In the genomic region with DNA sequence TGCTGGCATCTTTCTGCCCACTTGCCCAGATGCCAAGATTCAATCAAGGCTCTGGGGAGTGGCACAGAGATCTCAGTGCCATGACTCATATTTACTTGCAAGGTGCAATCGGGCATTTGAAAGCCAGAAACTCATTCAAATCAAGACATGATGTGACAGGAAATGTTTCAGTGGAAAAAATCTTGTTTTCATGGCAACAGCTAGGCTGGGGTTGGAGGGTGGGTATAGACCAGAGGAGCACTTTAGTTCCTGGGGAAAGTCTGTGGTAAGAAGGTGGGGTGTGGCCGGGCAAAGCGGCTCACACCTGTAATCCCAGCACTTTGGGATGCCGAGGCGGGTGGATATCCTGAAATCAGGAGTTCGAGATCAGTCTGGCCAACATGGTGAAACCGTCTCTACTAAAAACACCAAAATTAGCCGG, we compare ENCODE assay signal across 10 cellular contexts. TPM values are rescaled to one million over a fixed set of nuclear protein-coding genes. Genes with fewer than 3 reads are reported as not detected.
A peak's percentile ranks its signal among the peaks of the same experiment; 100 is the strongest.
DNase-seq lines count a peak whose midpoint lies in the region; TF ChIP-seq lines count a peak whose summit lies in the region.
"Had no signal": no experiment of that assay in that cellular context is flagged by ENCODE, and none has a peak within 500 bp of the region (broad histone marks: within the 10 kb centered on the region; RNA-seq: fewer than 3 reads in every experiment).

No MANE protein-coding gene starts in this region.

- H3K4me1 ChIP-seq in esophagus muscularis mucosa: peaks cover 8 to 14% (median 13%) of the 10 kb centered on the region in 4 donors
- H3K4me1 ChIP-seq: BE2C had no signal

- DNase-seq in 8988T: peak; percentile 50
- peak; percentile 49 for DNase-seq in activated CD4-positive, alpha-beta T cell treated with anti-CD3 and anti-CD28 coated beads for 48 hours
- DNase-seq in kidney epithelial cell (ENCODE audit: low read depth): peak; percentile 45
- no peak for DNase-seq in putamen (ENCODE audit: low spot score)
- DNase-seq in middle frontal gyrus (ENCODE audit: extremely low spot score, low spot score): no peak
- no peak for DNase-seq in esophagus muscularis mucosa (ENCODE audit: extremely low spot score)
- DNase-seq: BE2C, glutamatergic neuron, posterior cingulate gyrus, SIG-M5 had no signal

- no peak for TF ChIP-seq CTCF in kidney epithelial cell (IDR thresholded peaks at IDR 0.05; ENCODE audit: insufficient read depth, low read length, poor library complexity, severe bottlenecking)
- no peak for TF ChIP-seq CTCF in esophagus muscularis mucosa (IDR thresholded peaks at IDR 0.05)

- intact Hi-C loops in esophagus muscularis mucosa (cut with DNase I): no loop called here

- TF ChIP-seq POLR2A in esophagus muscularis mucosa (IDR thresholded peaks at IDR 0.05; ENCODE audit: low read depth): no peak

- peaks cover 2% of the 10 kb centered on the region for H3K27me3 ChIP-seq in kidney epithelial cell (ENCODE audit: control insufficient read depth, insufficient read depth, low read length)
- H3K27me3 ChIP-seq in esophagus muscularis mucosa: peaks cover 0 to under 1% (median 0%) of the 10 kb centered on the region in 4 donors
- H3K27me3 ChIP-seq: BE2C had no signal

- no peak for TF ChIP-seq EP300 in esophagus muscularis mucosa (IDR thresholded peaks at IDR 0.05)

- no peaks in the 10 kb centered on the region for H3K36me3 ChIP-seq in kidney epithelial cell (ENCODE audit: control insufficient read depth, insufficient read depth, low read length)
- H3K36me3 ChIP-seq in esophagus muscularis mucosa: no peaks in the 10 kb centered on the region
- H3K36me3 ChIP-seq: BE2C had no signal

- 90% methylated on average over 8 of the region's 8 CpGs for WGBS in esophagus muscularis mucosa

- H3K27ac ChIP-seq in esophagus muscularis mucosa (replicated peaks in 1 of 4): no peak overlapping the region

- no peak overlapping the region for H3K4me3 ChIP-seq in kidney epithelial cell (ENCODE audit: low read depth, low read length)
- no peak overlapping the region for H3K4me3 ChIP-seq in esophagus muscularis mucosa

- no peaks in the 10 kb centered on the region for H3K9me3 ChIP-seq in esophagus muscularis mucosa
- H3K9me3 ChIP-seq: BE2C had no signal

RNA-seq across cellular contexts. Expression of gene MAJIN, which starts 1.2 kb away (rescaled TPM):
- total RNA-seq in kidney epithelial cell (0.17 and 0.68 TPM in 2 replicates), esophagus muscularis mucosa (not detected)

RNA-seq across cellular contexts. Expression of gene BATF2, which starts 26.0 kb away (rescaled TPM):
- 1.1 and 7.3 TPM in 2 replicates for total RNA-seq in kidney epithelial cell
- 1 to 10 TPM in 3 of 4 donors, under 1 TPM in 1; 0.42 to 5.1 (median 3.1) TPM for total RNA-seq in esophagus muscularis mucosa

RNA-seq across cellular contexts. Expression of gene GPHA2, which starts 35.0 kb away (rescaled TPM):
- not detected in 2 replicates for total RNA-seq in kidney epithelial cell
- not detected for total RNA-seq in esophagus muscularis mucosa

RNA-seq across cellular contexts. Expression of gene ARL2, which starts 43.2 kb away (rescaled TPM):
- total RNA-seq in kidney epithelial cell (164 and 170 TPM in 2 replicates), esophagus muscularis mucosa (100 to 1,000 TPM; 150 to 189 (median 172) TPM)

RNA-seq across cellular contexts. Expression of gene PPP2R5B, which starts 46.3 kb away (rescaled TPM):
- total RNA-seq in kidney epithelial cell (26.9 and 31.1 TPM in 2 replicates), esophagus muscularis mucosa (10 to 100 TPM; 24.1 to 38.8 (median 29.0) TPM)

Comparison
In these comparisons a context has a peak if more than half of its experiments do, and no peak if none do; other contexts are left out.
1. DNase-seq: peak in 8988T (single experiment), activated CD4-positive, alpha-beta T cell treated with anti-CD3 and anti-CD28 coated beads for 48 hours (single experiment) and kidney epithelial cell (single experiment); none in putamen (single experiment), middle frontal gyrus (single experiment) and esophagus muscularis mucosa (single experiment).